Comparison of ENCODE assay signal across 9 cellular contexts in the genomic region with DNA sequence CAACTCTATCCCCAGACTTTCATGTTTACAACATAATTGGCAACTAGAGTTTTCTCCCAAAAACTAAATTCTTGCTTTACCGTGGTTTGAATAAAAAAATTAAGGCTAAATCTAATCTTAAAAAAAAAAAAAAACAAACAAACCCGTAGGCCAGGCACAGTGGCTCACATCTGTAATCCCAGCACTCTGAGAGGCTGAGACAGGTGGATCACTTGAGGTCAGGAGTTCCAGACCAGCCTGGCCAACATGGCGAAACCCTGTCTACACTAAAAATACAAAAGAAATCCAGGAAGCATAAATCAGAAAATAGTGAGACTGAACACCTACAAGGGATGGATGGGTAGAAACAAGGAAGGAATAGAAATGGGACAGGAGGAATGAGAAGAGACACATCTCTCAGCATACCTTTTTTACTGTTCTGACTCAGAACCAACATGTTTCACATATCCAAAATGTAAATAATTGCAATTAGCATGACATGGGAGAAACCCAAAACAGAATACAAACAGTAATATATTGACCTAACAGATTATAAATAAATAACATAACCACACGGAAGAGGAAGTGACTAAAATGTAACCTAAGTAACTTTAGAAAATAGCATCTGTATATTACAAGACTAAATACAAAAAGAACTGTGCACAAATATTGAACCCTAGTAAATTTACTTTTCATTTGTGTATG.
DNase-seq lines count a peak whose midpoint lies in the region; ATAC-seq and FAIRE-seq lines count a peak whose summit lies in the region.
"Had no signal": no experiment of that assay in that cellular context is flagged by ENCODE, and none has a peak within 500 bp of the region (broad histone marks: within the 10 kb centered on the region; RNA-seq: fewer than 3 reads in every experiment).

No MANE protein-coding gene starts in this region.

- ATAC-seq in GM18511 (IDR thresholded peaks at IDR 0.05; ENCODE audit: unreplicated experiment) = peak; percentile 82
- ATAC-seq in GM21381 (IDR thresholded peaks at IDR 0.05; ENCODE audit: unreplicated experiment) = peak; percentile 73
- ATAC-seq in HG03095 (IDR thresholded peaks at IDR 0.05; ENCODE audit: unreplicated experiment) = peak; percentile 83
- no peak for ATAC-seq in effector memory CD8-positive, alpha-beta T cell (replicated peaks)

- peaks cover 58 to 80% of the 10 kb centered on the region in 2 donors for H3K4me1 Mint-ChIP-seq in effector memory CD8-positive, alpha-beta T cell (ENCODE audit: low read depth in 2 of 2)

- H3K27me3 Mint-ChIP-seq in effector memory CD8-positive, alpha-beta T cell = no peaks in the 10 kb centered on the region

- no peak for FAIRE-seq in HTR-8/SVneo (lab: Jason Lieb, UNC)

- H3K27ac Mint-ChIP-seq in effector memory CD8-positive, alpha-beta T cell = peak overlapping the region; percentile 4 to 60

- DNase-seq in effector memory CD8-positive, alpha-beta T cell = no peak
- no peak for DNase-seq in stimulated activated CD4-positive, alpha-beta T cell treated with anti-CD3 and anti-CD28 coated beads, Interleukin-4, amount 100 ng/mL, for 4 hours
- DNase-seq in activated gamma-delta T cell treated with Interleukin-2 at 50 U/mL for 16 hours = no peak
- DNase-seq in HTR-8/SVneo (ENCODE audit: insufficient read length, low spot score) = no peak
- DNase-seq: activated naive CD4-positive, alpha-beta T cell treated with anti-CD3 and anti-CD28 coated beads, Interleukin-2, amount 50 U/mL, for 16 hours; MV-4-11 had no signal

- peaks cover 24% of the 10 kb centered on the region for H3K36me3 Mint-ChIP-seq in effector memory CD8-positive, alpha-beta T cell (ENCODE audit: insufficient read depth)

- H3K4me3 Mint-ChIP-seq in effector memory CD8-positive, alpha-beta T cell = peak overlapping the region; percentile 5 to 40

- no peaks in the 10 kb centered on the region for H3K9me3 Mint-ChIP-seq in effector memory CD8-positive, alpha-beta T cell
